ENCODE assay signal across 8 cellular contexts in the genomic region with DNA sequence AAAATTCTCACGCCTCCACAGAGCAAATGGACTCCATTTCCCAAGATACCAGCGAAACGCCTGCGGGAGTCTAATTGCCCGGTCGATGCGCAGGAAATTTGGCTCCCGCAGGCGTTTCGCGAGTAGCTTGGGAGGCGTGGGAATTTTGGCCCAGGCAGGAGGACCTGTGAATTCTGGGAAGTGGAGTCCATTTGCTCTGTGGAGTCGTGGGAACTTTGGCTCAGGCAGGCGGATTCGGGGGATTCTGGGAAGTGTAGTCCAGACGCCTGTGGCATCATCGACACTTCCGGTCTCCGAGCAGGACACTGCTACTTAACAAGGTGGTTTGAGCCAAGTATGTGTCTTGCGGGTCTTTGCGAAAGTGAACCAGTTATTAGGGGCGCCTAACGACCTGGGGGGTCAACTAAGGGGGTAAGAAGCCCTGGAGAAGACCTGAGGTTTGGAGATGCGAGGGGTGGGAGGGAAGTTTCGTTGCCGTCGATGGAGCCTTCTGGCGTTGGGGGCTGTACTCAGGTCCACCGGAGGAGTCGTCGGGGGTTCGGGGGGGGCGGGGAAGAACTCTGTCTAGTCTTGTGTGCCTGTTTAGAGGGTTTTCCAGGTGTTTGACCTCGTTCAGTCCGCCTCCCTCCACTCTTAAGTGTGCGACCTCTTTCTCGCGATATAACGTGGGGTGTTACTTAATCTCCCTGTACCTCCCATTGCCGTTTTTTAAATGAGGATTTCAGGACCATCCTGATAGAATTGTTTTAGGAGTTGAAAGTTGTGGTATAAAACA. TPM values are rescaled to one million over a fixed set of nuclear protein-coding genes. Genes with fewer than 3 reads are reported as not detected.
DNase-seq lines count a peak whose midpoint lies in the region; ATAC-seq, FAIRE-seq and TF ChIP-seq lines count a peak whose summit lies in the region.

A gene (plus strand): TSS at position 277 of the 775 bp plus-strand sequence. CDS start 4,356 bp downstream, outside the sequence.

- peak; percentile 94 for DNase-seq in AG08395 (ENCODE audit: low spot score)
- DNase-seq in GM19239 (ENCODE audit: insufficient read length, low spot score): peak; percentile 48
- DNase-seq in NCI-H82 treated with DMSO at 0.1 percent for 48 hours (lab: John Stamatoyannopoulos, UW; ENCODE audit: unreplicated experiment): peak; percentile 96
- DNase-seq in activated CD8-positive, alpha-beta memory T cell treated with anti-CD3 and anti-CD28 coated beads for 1 hour (ENCODE audit: extremely low read depth in 1 of 2, low read depth in 1 of 2): peak; percentile 38 to 41
- DNase-seq in H1 (ENCODE audit: low read depth in 1 of 2, low spot score in 2 of 2): peak; percentile 78 to 94
- peak; percentile 95 to 97 for DNase-seq in lung microvascular endothelial cell (ENCODE audit: low read depth in 2 of 2)
- DNase-seq in stimulated activated CD4-positive, alpha-beta T cell treated with anti-CD3 and anti-CD28 coated beads, TNF-alpha, amount 100 ng/mL, for 1 hour (ENCODE audit: low read depth in 3 of 3, low spot score in 1 of 3): peak in 2 of 3 donors; percentile 28 to 44

- no peak within 1 kb of the TSS for H4K5ac ChIP-seq in H1 (ENCODE audit: insufficient read length, low read depth, low read length)

- CTCF ChIA-PET in H1 (lab: Charles Lee; ENCODE audit: partially characterized antibody): no interaction called here

- H3K27me3 ChIP-seq in H1 (replicated peaks in 1 of 4; ENCODE audit: control insufficient read depth in 3 of 4, extremely low read depth in 1 of 4, insufficient read depth in 3 of 4, low read length in 3 of 4): no peaks in the 10 kb centered on the region

- FAIRE-seq in GM19239 (lab: Jason Lieb, UNC) (peak; percentile 97), H1 (lab: Jason Lieb, UNC) (peak; percentile 97)

- TF ChIP-seq RAD21 in H1 (IDR thresholded peaks at IDR 0.05 in 1 of 2, conservative IDR thresholded peaks at IDR 0.05 in 1 of 2; ENCODE audit: low read depth in 2 of 2, low read length in 2 of 2): no peak

- peak within 1 kb of the TSS; percentile 6 for H3K56ac ChIP-seq in H1 (replicated peaks; ENCODE audit: insufficient read length, low read depth, low read length)

- peak within 1 kb of the TSS in 3 of 4 experiments; percentile 36 to 81 (median 50); a peak in 5 of 7 replicates for H3K9ac ChIP-seq in H1 (replicated peaks in 1 of 4; ENCODE audit: extremely low read depth in 1 of 4, low read depth in 3 of 4, low read length in 3 of 4)

- no peaks in the 10 kb centered on the region for H4K20me1 ChIP-seq in H1 (replicated peaks in 1 of 2; ENCODE audit: control insufficient read depth in 1 of 2, insufficient read depth in 2 of 2, low read length in 2 of 2)

- H3K4me2 ChIP-seq in H1 (ENCODE audit: insufficient read depth in 1 of 2, low read depth in 2 of 2, low read length in 2 of 2): peak within 1 kb of the TSS; percentile 68 to 88

- no peak within 1 kb of the TSS for H2BK12ac ChIP-seq in H1 (ENCODE audit: low read depth, low read length)

- H3K4ac ChIP-seq in H1 (replicated peaks; ENCODE audit: insufficient read length, low read depth, low read length): no peak within 1 kb of the TSS

- POLR2A ChIA-PET in H1 (lab: Charles Lee; ENCODE audit: partially characterized antibody): interaction anchor here (0.7 to 2.3 kb wide), 6 partner anchors 10 to 128 kb away, joined by 3 to 8 read pairs (median 4); a partner anchor contains a TSS

- peak; percentile 72 for ATAC-seq in HG03457 (IDR thresholded peaks at IDR 0.05; ENCODE audit: unreplicated experiment)

- H4K91ac ChIP-seq in H1 (replicated peaks; ENCODE audit: insufficient read length, low read length): no peak within 1 kb of the TSS

- H3K9me3 ChIP-seq in H1 (ENCODE audit: insufficient read depth in 2 of 2, low read depth in 1 of 2, low read length in 1 of 2): peaks cover 9 to 14% of the 10 kb centered on the region in 2 experiments; a peak in 3 of 4 replicates

- no peak within 1 kb of the TSS for H2BK120ac ChIP-seq in H1 (replicated peaks; ENCODE audit: low read depth, low read length)

- no peak within 1 kb of the TSS for H2AK5ac ChIP-seq in H1 (ENCODE audit: low read depth, low read length)

- peak in 1 of 2 experiments; percentile 36; a peak in 1 of 3 replicates for TF ChIP-seq POLR2A in H1 (IDR thresholded peaks at IDR 0.05; ENCODE audit: control extremely low read depth in 1 of 2, low read depth in 2 of 2, low read length in 2 of 2)

- H2BK20ac ChIP-seq in H1 (ENCODE audit: low read length): no peak within 1 kb of the TSS

- no peak within 1 kb of the TSS for H3K27ac ChIP-seq in H1 (ENCODE audit: low read depth, low read length)

- no peaks in the 10 kb centered on the region for H3K79me1 ChIP-seq in H1 (ENCODE audit: low read depth, low read length)

- no peak for TF ChIP-seq EP300 in H1 (IDR thresholded peaks at IDR 0.05; ENCODE audit: borderline replicate concordance in 1 of 2, low read depth in 2 of 2, low read length in 2 of 2)

- no peak within 1 kb of the TSS for H3K18ac ChIP-seq in H1 (ENCODE audit: extremely low read depth, low read length)

- no peak within 1 kb of the TSS for H2BK5ac ChIP-seq in H1 (ENCODE audit: low read depth, low read length)

- H3K23ac ChIP-seq in H1 (ENCODE audit: insufficient read length): no peak within 1 kb of the TSS

- WGBS in H1 (ENCODE audit: extremely low coverage in 1 of 2, insufficient coverage in 1 of 2, insufficient read length in 1 of 2, insufficient replicate concordance in 2 of 2, low coverage in 1 of 2, low lambda C conversion rate in 2 of 2, missing lambda C conversion rate in 1 of 2), 2 experiments: 2% methylated on average over 35 of the region's 40 CpGs; no CpG with 5 or more reads in 1 of the 2 experiments

- no peaks in the 10 kb centered on the region; a peak in 1 of 8 replicates for H3K36me3 ChIP-seq in H1 (ENCODE audit: control insufficient read depth in 2 of 4, insufficient read depth in 4 of 4, low read length in 3 of 4)

- H3K4me3 ChIP-seq in H1 (ENCODE audit: extremely low read depth in 1 of 4, insufficient read depth in 2 of 4, low read depth in 3 of 4, low read length in 4 of 4): peak within 1 kb of the TSS; percentile 60 to 87 (median 80)

- no peak within 1 kb of the TSS for H4K8ac ChIP-seq in H1 (ENCODE audit: extremely low read depth, insufficient read depth, low read length)

- no peak within 1 kb of the TSS for H3K14ac ChIP-seq in H1 (ENCODE audit: insufficient read length)

- no peaks in the 10 kb centered on the region for H3K4me1 ChIP-seq in H1 (replicated peaks in 1 of 4; ENCODE audit: control insufficient read depth in 3 of 4, insufficient read depth in 4 of 4, low read length in 3 of 4)

- no peaks in the 10 kb centered on the region; the same call in 1 of the 2 replicates for H3K23me2 ChIP-seq in H1 (ENCODE audit: low read depth, low read length)

- H2BK15ac ChIP-seq in H1 (ENCODE audit: low read length): no peak within 1 kb of the TSS; the same call in 1 of the 2 replicates

- TF ChIP-seq CTCF in H1 (IDR thresholded peaks at IDR 0.05; ENCODE audit: control extremely low read depth in 1 of 3, insufficient read depth in 1 of 3, low read depth in 1 of 3, low read length in 3 of 3): no peak

- H3K79me2 ChIP-seq in H1 (ENCODE audit: control insufficient read depth in 1 of 2, insufficient read depth in 2 of 2, low read length in 2 of 2): peaks cover 0 to 4% of the 10 kb centered on the region in 2 experiments; a peak in 1 of 4 replicates

- H2AFZ ChIP-seq in H1 (ENCODE audit: low read length): peak within 1 kb of the TSS; percentile 99

TF ChIP-seq in H1, 55 proteins besides CTCF, POLR2A, EP300 and RAD21 (continues in another document):
- TF ChIP-seq, protein P1, sequence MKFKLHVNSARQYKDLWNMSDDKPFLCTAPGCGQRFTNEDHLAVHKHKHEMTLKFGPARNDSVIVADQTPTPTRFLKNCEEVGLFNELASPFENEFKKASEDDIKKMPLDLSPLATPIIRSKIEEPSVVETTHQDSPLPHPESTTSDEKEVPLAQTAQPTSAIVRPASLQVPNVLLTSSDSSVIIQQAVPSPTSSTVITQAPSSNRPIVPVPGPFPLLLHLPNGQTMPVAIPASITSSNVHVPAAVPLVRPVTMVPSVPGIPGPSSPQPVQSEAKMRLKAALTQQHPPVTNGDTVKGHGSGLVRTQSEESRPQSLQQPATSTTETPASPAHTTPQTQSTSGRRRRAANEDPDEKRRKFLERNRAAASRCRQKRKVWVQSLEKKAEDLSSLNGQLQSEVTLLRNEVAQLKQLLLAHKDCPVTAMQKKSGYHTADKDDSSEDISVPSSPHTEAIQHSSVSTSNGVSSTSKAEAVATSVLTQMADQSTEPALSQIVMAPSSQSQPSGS (IDR thresholded peaks at IDR 0.05; ENCODE audit: low read length): no peak
- TF ChIP-seq SUZ12 (IDR thresholded peaks at IDR 0.05; ENCODE audit: low read length) (no peak), SAP30 (IDR thresholded peaks at IDR 0.05; ENCODE audit: insufficient read depth, insufficient replicate concordance, low read length) (no peak), POLR2AphosphoS5 (IDR thresholded peaks at IDR 0.05; ENCODE audit: low read depth, low read length) (no peak), CHD1 (IDR thresholded peaks at IDR 0.05; ENCODE audit: low read depth, low read length) (no peak)

RNA-seq across cellular contexts. Expression of the gene that starts here (rescaled TPM):
- 8.6 and 9.0 TPM in 2 replicates for total RNA-seq in H1 (2021; fragmentation: NEBNext Ultra II Directional; extraction: Animal tissue kit (Norgen Biotek cat#: 25700))
- polyA plus RNA-seq in H1 (2011; rRNA removed): 2.0 and 3.1 TPM in 2 replicates
- polyA plus RNA-seq in H1 (2011; cell fraction: cytosol; rRNA removed): 5.3 TPM
- polyA plus RNA-seq in H1 (2011; cell fraction: nucleus; rRNA removed): 2.7 TPM
- polyA plus RNA-seq in H1 (2012, experiment 1 of 2): 5.1 to 7.7 TPM (median 6.4 TPM) in 4 replicates
- 0.47 TPM for polyA plus RNA-seq in H1 (2012, experiment 2 of 2)
- polyA plus RNA-seq in H1 (2013, experiment 1 of 2): 6.0 TPM
- polyA plus RNA-seq in H1 (2013, experiment 2 of 2): 5.4 TPM
- 5.3 and 6.9 TPM in 2 replicates for polyA minus RNA-seq in H1 (2011; rRNA and poly(A)+ RNA removed)
- polyA minus RNA-seq in H1 (2011; cell fraction: cytosol; rRNA and poly(A)+ RNA removed): 3.8 TPM
- polyA minus RNA-seq in H1 (2011; cell fraction: nucleus; rRNA and poly(A)+ RNA removed): 10.1 TPM
- total RNA-seq in lung microvascular endothelial cell: 5.4 and 7.3 TPM in 2 replicates

Comparison
In these comparisons a context has a peak if more than half of its experiments do, and no peak if none do; other contexts are left out.
1. DNase-seq: peak in every context shown above with its lines; median percentile 96 in NCI-H82 treated with DMSO at 0.1 percent for 48 hours; 96 in lung microvascular endothelial cell; 94 in AG08395; 86 in H1; 48 in GM19239; 40 in activated CD8-positive, alpha-beta memory T cell treated with anti-CD3 and anti-CD28 coated beads for 1 hour; 36 in stimulated activated CD4-positive, alpha-beta T cell treated with anti-CD3 and anti-CD28 coated beads, TNF-alpha, amount 100 ng/mL, for 1 hour.